In the genomic region with DNA sequence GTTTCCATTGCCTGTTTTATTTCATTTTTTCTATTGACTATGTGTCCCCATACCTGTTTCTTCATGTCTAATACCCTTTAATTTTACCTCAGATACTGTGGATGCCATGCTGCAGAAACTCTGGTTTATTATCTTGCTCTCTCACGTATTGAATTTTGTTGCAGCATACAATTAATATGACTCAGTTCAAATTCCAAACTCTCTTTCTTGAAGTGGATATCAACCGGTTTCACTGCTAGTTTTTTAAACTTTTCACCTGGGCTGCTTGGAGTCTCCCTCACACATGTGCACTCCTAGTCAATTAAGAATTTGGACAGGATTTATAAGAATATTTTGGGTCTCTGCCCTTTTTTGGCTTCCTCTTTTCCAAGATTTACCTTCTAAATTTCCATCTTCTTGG, we compare ENCODE assay signal across 24 cellular contexts.
A peak's percentile ranks its signal among the peaks of the same experiment; 100 is the strongest.
DNase-seq lines count a peak whose midpoint lies in the region; ATAC-seq, FAIRE-seq and TF ChIP-seq lines count a peak whose summit lies in the region.
"Had no signal": no experiment of that assay in that cellular context is flagged by ENCODE, and none has a peak within 500 bp of the region (broad histone marks: within the 10 kb centered on the region; RNA-seq: fewer than 3 reads in every experiment).

No MANE protein-coding gene starts in this region.

- no peaks in the 10 kb centered on the region for H3K27me3 ChIP-seq in bronchial epithelial cell (ENCODE audit: control insufficient read depth, insufficient read depth, low read length)
- H3K27me3 ChIP-seq: BE2C, BLaER1 had no signal

- ATAC-seq in esophagus mucosa, result peak; percentile 20
- ATAC-seq in GM18868 (IDR thresholded peaks at IDR 0.05; ENCODE audit: unreplicated experiment), result no peak
- ATAC-seq: GM12878 had no signal

- DNase-seq in bronchial epithelial cell (ENCODE audit: low read depth), result peak; percentile 48
- DNase-seq in renal cortical epithelial cell (ENCODE audit: low read depth), result peak; percentile 38
- DNase-seq in NCI-H526 (lab: John Stamatoyannopoulos, UW), result no peak
- DNase-seq in GM12891 (ENCODE audit: insufficient read length, low spot score), result no peak
- DNase-seq: 8988T; ACHN; BE2C; C1 segment of cervical spinal cord; CD4-positive, alpha-beta memory T cell; CD4-positive, CD25-positive, alpha-beta regulatory T cell; CD8-positive, alpha-beta memory T cell; COR-L47; DMS 273 treated with DMSO at 0.1 percent for 48 hours; DMS153; DMS53; DMS79; DND-41; EL; GDM1 had no signal

- no peak overlapping the region for H3K4me3 ChIP-seq in bronchial epithelial cell (ENCODE audit: low read depth, low read length)
- H3K4me3 ChIP-seq: BLaER1, GM12878 had no signal

- no peak for TF ChIP-seq CTCF in bronchial epithelial cell (IDR thresholded peaks at IDR 0.05; ENCODE audit: insufficient read depth, low read length, severe bottlenecking)

- no peak for TF ChIP-seq POLR2A in GM12891 (IDR thresholded peaks at IDR 0.05; ENCODE audit: low read depth, low read length)

- no peaks in the 10 kb centered on the region for H3K36me3 ChIP-seq in bronchial epithelial cell (ENCODE audit: control insufficient read depth, insufficient read depth, low read length)
- H3K36me3 ChIP-seq: BE2C, BLaER1 had no signal

- FAIRE-seq in bronchial epithelial cell (lab: Jason Lieb, UNC) (no peak), GM12891 (lab: Jason Lieb, UNC) (no peak)
- FAIRE-seq: A204.1, GM12878 had no signal

TF ChIP-seq in GM12891, 5 proteins besides CTCF, POLR2A, EP300 and RAD21:
- no peak for TF ChIP-seq TAF1 (IDR thresholded peaks at IDR 0.05; ENCODE audit: low read depth, low read length)
- no peak for TF ChIP-seq POLR2AphosphoS5 (IDR thresholded peaks at IDR 0.05; ENCODE audit: low read depth, low read length)
- no peak for TF ChIP-seq PAX5 (IDR thresholded peaks at IDR 0.05; ENCODE audit: insufficient read depth, low read length, severe bottlenecking)
- TF ChIP-seq POU2F2 (IDR thresholded peaks at IDR 0.05; ENCODE audit: low read depth, low read length), result no peak
- no peak for TF ChIP-seq SPI1 (IDR thresholded peaks at IDR 0.05; ENCODE audit: low read depth, low read length)

Comparison
In these comparisons a context has a peak if more than half of its experiments do, and no peak if none do; other contexts are left out.
1. DNase-seq: peak in bronchial epithelial cell (single experiment) and renal cortical epithelial cell (single experiment); none in NCI-H526 (0 of 2) and GM12891 (single experiment).